ENCODE assay signal across 25 cellular contexts in the genomic region with DNA sequence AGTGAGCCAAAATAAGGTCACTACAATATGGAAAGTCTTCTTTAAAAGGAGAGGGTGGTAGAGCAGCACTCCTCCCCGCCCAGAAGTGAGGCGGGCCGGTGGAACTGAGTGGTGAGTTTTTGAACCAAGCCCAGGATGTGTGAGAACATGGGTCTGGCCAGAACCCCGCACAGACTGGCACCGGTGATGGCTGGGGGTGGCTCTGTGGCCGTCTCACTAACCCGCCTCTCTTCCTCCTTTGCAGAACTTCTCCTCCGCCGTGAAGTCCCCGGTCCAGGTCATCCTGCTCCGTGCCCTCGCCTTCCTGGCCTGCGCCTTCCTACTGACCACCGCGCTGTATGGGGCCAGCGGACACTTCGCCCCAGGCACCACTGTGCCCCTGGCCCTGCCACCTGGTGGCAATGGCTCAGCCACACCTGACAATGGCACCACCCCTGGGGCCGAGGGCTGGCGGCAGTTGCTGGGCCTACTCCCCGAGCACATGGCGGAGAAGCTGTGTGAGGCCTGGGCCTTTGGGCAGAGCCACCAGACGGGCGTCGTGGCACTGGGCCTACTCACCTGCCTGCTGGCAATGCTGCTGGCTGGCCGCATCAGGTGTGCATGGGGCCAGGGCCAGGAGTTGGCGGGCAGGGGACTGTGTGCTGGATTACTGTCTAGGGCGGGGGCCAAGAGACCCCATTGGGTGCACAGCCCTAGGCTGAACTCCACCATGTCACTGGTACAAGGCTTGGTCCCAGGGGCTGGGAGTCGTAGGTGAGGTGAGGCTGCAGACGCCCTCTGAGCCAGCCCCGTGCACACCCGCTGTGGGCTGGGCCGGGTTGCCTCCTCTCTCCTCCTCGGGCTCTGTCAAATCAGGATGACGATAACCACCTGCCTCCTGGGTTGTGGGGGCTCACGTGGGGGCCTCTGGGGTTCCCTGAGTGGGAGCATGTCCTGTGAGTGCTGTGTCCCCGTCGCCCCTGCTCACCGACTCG.
"Had no signal": no experiment of that assay in that cellular context is flagged by ENCODE, and none has a peak within 500 bp of the region (broad histone marks: within the 10 kb centered on the region; RNA-seq: fewer than 3 reads in every experiment).

No MANE protein-coding gene starts in this region.

- H3K4me1 ChIP-seq: colonic mucosa, foreskin keratinocyte, left lung, pancreas, suprapubic skin, vagina had no signal

- H3K4me3 ChIP-seq: colonic mucosa, esophagus muscularis mucosa, gastroesophageal sphincter, heart left ventricle, hepatocyte, left lung, pancreas, right lobe of liver, suprapubic skin, transverse colon, vagina had no signal

- H3K27me3 ChIP-seq: colonic mucosa, esophagus muscularis mucosa, foreskin keratinocyte, gastroesophageal sphincter, heart left ventricle, hepatocyte, left lung, pancreas, right lobe of liver, suprapubic skin, transverse colon, vagina had no signal

- H3K4me2 ChIP-seq: hepatocyte had no signal

- H3K36me3 ChIP-seq: colonic mucosa had no signal

- H3K9me3 ChIP-seq: colonic mucosa, esophagus muscularis mucosa, gastroesophageal sphincter, heart left ventricle, left lung, pancreas, right lobe of liver, suprapubic skin, transverse colon, vagina had no signal

- DNase-seq: colonic mucosa; effector CD8-positive, alpha-beta T cell; endodermal cell; foreskin keratinocyte; left cardiac atrium; left lung; mesenchymal stem cell; naive thymus-derived CD4-positive, alpha-beta T cell; nephron progenitor cell; occipital lobe; right lobe of liver; small intestine; stimulated activated CD4-positive, alpha-beta T cell treated with anti-CD3 and anti-CD28 coated beads, Interleukin-12 subunit alpha, Interleukin-12 subunit beta, amount 100 ng/mL, for 4 hours; stimulated activated CD4-positive, alpha-beta T cell treated with anti-CD3 and anti-CD28 coated beads, Interleukin-1b, Interleukin-23, amount 100 ng/mL, for 48 hours; stimulated activated CD4-positive, alpha-beta T cell treated with anti-CD3 and anti-CD28 coated beads, Interleukin-4, amount 100 ng/mL, for 1 hour; stimulated activated CD8-positive, alpha-beta memory T cell treated with anti-CD3 and anti-CD28 coated beads, Interleukin-4, amount 100 ng/mL, for 48 hours; transverse colon had no signal

- ATAC-seq: foreskin keratinocyte; gastroesophageal sphincter; heart left ventricle; left cardiac atrium; left lung; naive thymus-derived CD4-positive, alpha-beta T cell; pancreas; right lobe of liver had no signal

- H3K27ac ChIP-seq: colonic mucosa, epithelial cell of prostate, esophagus muscularis mucosa, foreskin keratinocyte, gastroesophageal sphincter, heart left ventricle, hepatocyte, left lung, pancreas, right lobe of liver, suprapubic skin, transverse colon, vagina had no signal
